In the genomic region with DNA sequence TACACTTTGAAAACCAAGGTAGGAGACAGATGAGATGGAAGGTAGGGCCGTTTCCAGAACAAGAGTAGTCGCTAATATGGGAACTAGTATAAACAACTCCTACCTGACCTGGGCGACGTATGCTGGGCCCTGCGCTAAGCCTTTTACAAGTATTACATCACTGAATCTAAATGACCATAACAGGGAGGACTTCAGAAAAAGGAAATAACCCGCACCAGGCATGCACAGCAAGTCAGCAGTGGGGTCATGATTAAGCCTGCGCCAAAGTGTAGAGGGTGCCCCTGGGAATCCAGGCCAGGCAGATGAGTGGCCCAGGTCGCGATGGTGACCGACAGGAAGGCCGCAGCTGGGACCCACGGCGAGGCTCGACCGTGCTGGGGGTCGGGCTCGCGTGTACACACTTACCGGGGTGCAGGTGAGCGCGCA, we compare ENCODE assay signal across 7 cellular contexts. TPM values are rescaled to one million over a fixed set of nuclear protein-coding genes. Genes with fewer than 3 reads are reported as not detected.
DNase-seq lines count a peak whose midpoint lies in the region; ATAC-seq, FAIRE-seq and TF ChIP-seq lines count a peak whose summit lies in the region.

No MANE protein-coding gene starts in this region.

- WGBS in GM12878 (ENCODE audit: insufficient coverage, insufficient replicate concordance, low lambda C conversion rate, missing lambda C conversion rate), result under 1% methylated on average over 21 of the region's 21 CpGs

- TF ChIP-seq CTCF in GM12878 (IDR thresholded peaks at IDR 0.05 in 2 of 3, conservative IDR thresholded peaks at IDR 0.05 in 1 of 3; ENCODE audit: control insufficient read depth in 2 of 3, extremely low read depth in 1 of 3, insufficient read depth in 1 of 3, low read depth in 3 of 3, low read length in 3 of 3), result no peak

- RAD21 ChIA-PET in GM12878 (lab: Charles Lee; ENCODE audit: unreplicated experiment), result interaction anchor here (1.3 to 2.3 kb wide), 8 partner anchors 65 to 239 kb away, joined by 3 to 13 read pairs (median 8); a partner anchor contains a TSS

- peak overlapping the region; percentile 77 for H3K4me2 ChIP-seq in GM12878 (ENCODE audit: control insufficient read depth, insufficient read depth)

- BruUV-seq in GM12878 (replicated peaks; lab: Mats Ljungman, UMichigan), result no TSS peak

- no peaks in the 10 kb centered on the region for H4K20me1 ChIP-seq in GM12878 (ENCODE audit: control insufficient read depth, insufficient read depth)

- H3K36me3 Mint-ChIP-seq in memory B cell, result peaks cover 14% of the 10 kb centered on the region

- no peak for TF ChIP-seq POLR2A in GM12878 (IDR thresholded peaks at IDR 0.05; ENCODE audit: low read depth, low read length)

- no peaks in the 10 kb centered on the region; the same call in 1 of the 3 replicates for H3K9me3 ChIP-seq in GM12878 (replicated peaks; ENCODE audit: control insufficient read depth, insufficient read depth, low read length)

- SMC1A ChIA-PET in GM12878 (lab: Charles Lee; ENCODE audit: uncharacterized antibody, unreplicated experiment), result interaction anchor here (1.3 to 2.2 kb wide), 5 partner anchors 113 to 238 kb away, joined by 3 to 9 read pairs (median 6); a partner anchor contains a TSS

- TF ChIP-seq EP300 in GM12878 (IDR thresholded peaks at IDR 0.05; ENCODE audit: borderline replicate concordance in 1 of 2, control insufficient read depth in 1 of 2, low read depth in 2 of 2, low read length in 2 of 2), result no peak

- peaks cover 10% of the 10 kb centered on the region for H3K4me1 ChIP-seq in GM12878 (ENCODE audit: control insufficient read depth, insufficient read depth, low read length)

- peak overlapping the region; percentile 97 for H3K27ac ChIP-seq in GM12878 (ENCODE audit: control insufficient read depth, insufficient read depth)

- H3K36me3 ChIP-seq in GM12878 (ENCODE audit: control insufficient read depth in 2 of 2, insufficient read depth in 2 of 2, low read length in 1 of 2), result peaks cover 10 to 17% of the 10 kb centered on the region in 2 experiments

- peak; percentile 11 for ATAC-seq in GM12878
- ATAC-seq in memory B cell (ENCODE audit: low read depth), result no peak

- intact Hi-C loops in GM12878 (cut with micrococcal nuclease; ENCODE audit: unreplicated experiment), result loop anchor here (2.0 to 10.0 kb wide), 4 partner anchors 64 to 242 kb away; a partner anchor contains a TSS

- H3K4me3 Mint-ChIP-seq in memory B cell, result peak overlapping the region; percentile 89

- no peak overlapping the region for H2AFZ ChIP-seq in GM12878 (ENCODE audit: control insufficient read depth, low read depth, low read length)

- POLR2A ChIA-PET in GM12878 (lab: Charles Lee), result interaction anchor here (0.6 to 3.9 kb wide), 10 partner anchors 8 to 609 kb away, joined by 3 to 18 read pairs (median 8); a partner anchor contains a TSS

- no peaks in the 10 kb centered on the region for H3K9me3 Mint-ChIP-seq in memory B cell

- in situ Hi-C loops in GM12878 (cut with MboI), result loop anchor here (10.0 kb wide), 1 partner anchor 1362 kb away; a partner anchor contains a TSS

- H3K79me2 ChIP-seq in GM12878 (ENCODE audit: control insufficient read depth, insufficient read depth, low read length), result peaks cover 40% of the 10 kb centered on the region

- H3K27ac Mint-ChIP-seq in memory B cell, result peak overlapping the region; percentile 99

- H3K4me1 Mint-ChIP-seq in memory B cell, result peaks cover 21% of the 10 kb centered on the region

- peak overlapping the region; percentile 87 for H3K4me3 ChIP-seq in GM12878

- H3K9ac ChIP-seq in GM12878 (ENCODE audit: control insufficient read depth, insufficient read depth, low read length), result peak overlapping the region; percentile 92

- H3K27me3 Mint-ChIP-seq in memory B cell, result no peaks in the 10 kb centered on the region

- TF ChIP-seq RAD21 in GM12878 (IDR thresholded peaks at IDR 0.05; ENCODE audit: insufficient read depth, low read depth, low read length), result no peak

- CTCF ChIA-PET in GM12878 (lab: Yijun Ruan, JAX), result interaction anchor here (3.5 kb wide), 1 partner anchor 131 kb away, joined by 28 read pairs; no protein-coding TSS in a partner anchor

- DNase-seq in GM19239 (ENCODE audit: insufficient read length, low spot score), result no peak
- peak; percentile 43 to 45 for DNase-seq in Kasumi-1 (lab: John Stamatoyannopoulos, UW)
- no peak for DNase-seq in GM12878 (ENCODE audit: low read depth, low spot score)
- DNase-seq in memory B cell (ENCODE audit: low spot score in 2 of 2), result no peak
- DNase-seq in activated effector memory CD4-positive, alpha-beta T cell treated with anti-CD3 and anti-CD28 coated beads, Interleukin-2, amount 50 U/mL, for 16 hours, result no peak
- DNase-seq in NCI-H748 (lab: John Stamatoyannopoulos, UW; ENCODE audit: unreplicated experiment), result no peak
- no peak for DNase-seq in stimulated activated CD4-positive, alpha-beta T cell treated with anti-CD3 and anti-CD28 coated beads, Interleukin-2, amount 100 ng/mL, for 24 hours

- no peaks in the 10 kb centered on the region for H3K27me3 ChIP-seq in GM12878 (replicated peaks in 1 of 2; ENCODE audit: control insufficient read depth in 2 of 2, insufficient read depth in 2 of 2, low read length in 1 of 2)

- FAIRE-seq in GM19239 (lab: Jason Lieb, UNC), result peak; percentile 14
- FAIRE-seq in GM12878 (lab: Jason Lieb, UNC), result peak; percentile 27

RNA-seq across cellular contexts. Expression of a gene that starts 0.6 kb away (rescaled TPM):
- total RNA-seq in GM12878 (2013; cell fraction: nucleolus; rRNA removed), result 216 and 273 TPM in 2 replicates
- 33.1 and 38.1 TPM in 2 replicates for total RNA-seq in GM12878 (2014; rRNA removed)
- total RNA-seq in GM12878 (2014; rRNA removed; fragmentation: Illumina TruSeq; extraction: Trizol), result 12.9 and 17.4 TPM in 2 replicates
- total RNA-seq in GM12878 (2021), result 90.3 and 91.0 TPM in 2 replicates
- 23.1 TPM for polyA plus RNA-seq in GM12878 (2011; ENCODE audit: low read depth)
- polyA plus RNA-seq in GM12878 (2011; rRNA removed), result 14.0 and 21.4 TPM in 2 replicates
- polyA plus RNA-seq in GM12878 (2011; cell fraction: cytosol; rRNA removed), result 32.9 and 38.0 TPM in 2 replicates
- 424 and 553 TPM in 2 replicates for polyA plus RNA-seq in GM12878 (2011; cell fraction: nucleus; rRNA removed)
- polyA plus RNA-seq in GM12878 (2012), result 57.4 and 58.7 TPM in 2 replicates
- 13.1 and 21.1 TPM in 2 replicates for polyA plus RNA-seq in GM12878 (2014; fragmentation: Illumina TruSeq; extraction: Trizol)
- 1 to 10 TPM in 1 of 2 experiments, under 1 TPM in 1; 0.37 to 1.4 TPM for polyA plus RNA-seq in GM12878 (2014; fragmentation: Nextera tagmentation; extraction: Ambion mirVana)
- polyA plus RNA-seq in GM12878 (2014; rRNA removed), result 51.7 and 68.6 TPM in 2 replicates
- polyA plus RNA-seq in GM12878 (2016; fragmentation: Nextera tagmentation; extraction: Ambion mirVana), result 10 to 100 TPM; 67.8 to 74.3 TPM
- polyA minus RNA-seq in GM12878 (2011; rRNA and poly(A)+ RNA removed), result 72.7 and 99.8 TPM in 2 replicates
- polyA minus RNA-seq in GM12878 (2011; cell fraction: cytosol; rRNA and poly(A)+ RNA removed), result 31.8 and 45.4 TPM in 2 replicates
- polyA minus RNA-seq in GM12878 (2011; cell fraction: nucleus; rRNA and poly(A)+ RNA removed), result 139 and 201 TPM in 2 replicates

RNA-seq across cellular contexts. Expression of a gene that starts 5.8 kb away (rescaled TPM):
- 29.0 and 31.2 TPM in 2 replicates for total RNA-seq in GM12878 (2013; cell fraction: nucleolus; rRNA removed)
- 16.9 and 20.9 TPM in 2 replicates for total RNA-seq in GM12878 (2014; rRNA removed)
- 25.1 and 28.0 TPM in 2 replicates for total RNA-seq in GM12878 (2014; rRNA removed; fragmentation: Illumina TruSeq; extraction: Trizol)
- total RNA-seq in GM12878 (2021), result 22.2 and 22.8 TPM in 2 replicates
- 10.3 TPM for polyA plus RNA-seq in GM12878 (2011; ENCODE audit: low read depth)
- polyA plus RNA-seq in GM12878 (2011; rRNA removed), result 40.5 and 71.0 TPM in 2 replicates
- polyA plus RNA-seq in GM12878 (2011; cell fraction: cytosol; rRNA removed), result 15.3 and 15.6 TPM in 2 replicates
- polyA plus RNA-seq in GM12878 (2011; cell fraction: nucleus; rRNA removed), result 10.8 and 14.1 TPM in 2 replicates
- 12.2 and 15.0 TPM in 2 replicates for polyA plus RNA-seq in GM12878 (2012)
- polyA plus RNA-seq in GM12878 (2014; fragmentation: Illumina TruSeq; extraction: Trizol), result 19.3 and 24.1 TPM in 2 replicates
- 10 to 100 TPM; 20.4 to 21.3 TPM for polyA plus RNA-seq in GM12878 (2014; fragmentation: Nextera tagmentation; extraction: Ambion mirVana)
- 15.2 and 15.9 TPM in 2 replicates for polyA plus RNA-seq in GM12878 (2014; rRNA removed)
- 10 to 100 TPM; 16.3 to 17.1 TPM for polyA plus RNA-seq in GM12878 (2016; fragmentation: Nextera tagmentation; extraction: Ambion mirVana)
- 27.3 and 28.5 TPM in 2 replicates for polyA minus RNA-seq in GM12878 (2011; rRNA and poly(A)+ RNA removed)
- polyA minus RNA-seq in GM12878 (2011; cell fraction: cytosol; rRNA and poly(A)+ RNA removed), result 7.6 and 8.9 TPM in 2 replicates
- polyA minus RNA-seq in GM12878 (2011; cell fraction: nucleus; rRNA and poly(A)+ RNA removed), result 7.4 and 13.6 TPM in 2 replicates

RNA-seq across cellular contexts. Expression of a gene that starts 19.4 kb away (rescaled TPM):
- total RNA-seq in GM12878 (2013; cell fraction: nucleolus; rRNA removed), result 61.6 and 65.3 TPM in 2 replicates
- 35.1 and 39.6 TPM in 2 replicates for total RNA-seq in GM12878 (2014; rRNA removed)
- 10.9 and 11.9 TPM in 2 replicates for total RNA-seq in GM12878 (2014; rRNA removed; fragmentation: Illumina TruSeq; extraction: Trizol)
- 58.4 and 63.5 TPM in 2 replicates for total RNA-seq in GM12878 (2021)
- polyA plus RNA-seq in GM12878 (2011; ENCODE audit: low read depth), result 16.4 TPM
- polyA plus RNA-seq in GM12878 (2011; rRNA removed), result 6.0 and 10.0 TPM in 2 replicates
- polyA plus RNA-seq in GM12878 (2011; cell fraction: cytosol; rRNA removed), result 14.1 and 15.4 TPM in 2 replicates
- 72.6 and 88.7 TPM in 2 replicates for polyA plus RNA-seq in GM12878 (2011; cell fraction: nucleus; rRNA removed)
- 43.1 and 45.9 TPM in 2 replicates for polyA plus RNA-seq in GM12878 (2012)
- 16.3 and 20.0 TPM in 2 replicates for polyA plus RNA-seq in GM12878 (2014; fragmentation: Illumina TruSeq; extraction: Trizol)
- polyA plus RNA-seq in GM12878 (2014; fragmentation: Nextera tagmentation; extraction: Ambion mirVana), result 1 to 10 TPM; 1.5 to 2.8 TPM
- polyA plus RNA-seq in GM12878 (2014; rRNA removed), result 32.9 and 39.9 TPM in 2 replicates
- 10 to 100 TPM; 24.7 to 30.9 TPM for polyA plus RNA-seq in GM12878 (2016; fragmentation: Nextera tagmentation; extraction: Ambion mirVana)
- polyA minus RNA-seq in GM12878 (2011; rRNA and poly(A)+ RNA removed), result 17.5 and 19.3 TPM in 2 replicates
- polyA minus RNA-seq in GM12878 (2011; cell fraction: cytosol; rRNA and poly(A)+ RNA removed), result 14.8 and 15.9 TPM in 2 replicates
- polyA minus RNA-seq in GM12878 (2011; cell fraction: nucleus; rRNA and poly(A)+ RNA removed), result 14.1 and 26.4 TPM in 2 replicates

RNA-seq across cellular contexts. Expression of a gene that starts 34.9 kb away (rescaled TPM):
- 72.5 and 74.5 TPM in 2 replicates for total RNA-seq in GM12878 (2013; cell fraction: nucleolus; rRNA removed)
- total RNA-seq in GM12878 (2014; rRNA removed) (9.4 and 11.3 TPM in 2 replicates), GM12878 (2014; rRNA removed; fragmentation: Illumina TruSeq; extraction: Trizol) (5.0 and 6.3 TPM in 2 replicates), GM12878 (2021) (19.0 and 22.9 TPM in 2 replicates)
- polyA plus RNA-seq in GM12878 (2011; ENCODE audit: low read depth), result 13.9 TPM
- polyA plus RNA-seq in GM12878 (2011; rRNA removed) (6.6 and 9.0 TPM in 2 replicates), GM12878 (2014; fragmentation: Illumina TruSeq; extraction: Trizol) (8.6 and 12.6 TPM in 2 replicates), GM12878 (2014; fragmentation: Nextera tagmentation; extraction: Ambion mirVana) (1 to 10 TPM in 1 of 2 experiments, under 1 TPM in 1; 0.98 to 3.2 TPM), GM12878 (2014; rRNA removed) (17.3 and 23.8 TPM in 2 replicates), GM12878 (2016; fragmentation: Nextera tagmentation; extraction: Ambion mirVana) (10 to 100 TPM in 1 of 2 experiments, 1 to 10 TPM in 1; 8.5 to 12.0 TPM)
- polyA plus RNA-seq in GM12878 (2011; cell fraction: cytosol; rRNA removed), result 13.3 and 17.0 TPM in 2 replicates
- polyA plus RNA-seq in GM12878 (2011; cell fraction: nucleus; rRNA removed), result 116 and 130 TPM in 2 replicates
- polyA plus RNA-seq in GM12878 (2012), result 19.2 and 19.8 TPM in 2 replicates
- 6.9 and 11.5 TPM in 2 replicates for polyA minus RNA-seq in GM12878 (2011; rRNA and poly(A)+ RNA removed)
- 4.7 and 6.7 TPM in 2 replicates for polyA minus RNA-seq in GM12878 (2011; cell fraction: cytosol; rRNA and poly(A)+ RNA removed)
- 9.2 and 13.2 TPM in 2 replicates for polyA minus RNA-seq in GM12878 (2011; cell fraction: nucleus; rRNA and poly(A)+ RNA removed)

RNA-seq across cellular contexts. Expression of a gene that starts 44.4 kb away (rescaled TPM):
- total RNA-seq in GM12878 (2013; cell fraction: nucleolus; rRNA removed), result 65.0 and 68.4 TPM in 2 replicates
- 7.1 and 10.1 TPM in 2 replicates for total RNA-seq in GM12878 (2014; rRNA removed)
- total RNA-seq in GM12878 (2014; rRNA removed; fragmentation: Illumina TruSeq; extraction: Trizol), result 3.9 and 4.4 TPM in 2 replicates
- total RNA-seq in GM12878 (2021), result 7.7 and 9.6 TPM in 2 replicates
- 1.6 TPM for polyA plus RNA-seq in GM12878 (2011; ENCODE audit: low read depth)
- 12.6 and 15.8 TPM in 2 replicates for polyA plus RNA-seq in GM12878 (2011; rRNA removed)
- polyA plus RNA-seq in GM12878 (2011; cell fraction: cytosol; rRNA removed), result 21.2 and 27.3 TPM in 2 replicates
- polyA plus RNA-seq in GM12878 (2011; cell fraction: nucleus; rRNA removed), result 40.2 and 55.3 TPM in 2 replicates
- 6.5 and 8.8 TPM in 2 replicates for polyA plus RNA-seq in GM12878 (2012)
- polyA plus RNA-seq in GM12878 (2014; fragmentation: Illumina TruSeq; extraction: Trizol), result 1.5 and 3.5 TPM in 2 replicates
- polyA plus RNA-seq in GM12878 (2014; fragmentation: Nextera tagmentation; extraction: Ambion mirVana), result under 1 TPM; 0.18 to 0.75 TPM
- polyA plus RNA-seq in GM12878 (2014; rRNA removed), result 17.3 and 18.8 TPM in 2 replicates
- polyA plus RNA-seq in GM12878 (2016; fragmentation: Nextera tagmentation; extraction: Ambion mirVana), result 1 to 10 TPM; 2.7 to 4.1 TPM
- 12.6 and 18.7 TPM in 2 replicates for polyA minus RNA-seq in GM12878 (2011; rRNA and poly(A)+ RNA removed)
- polyA minus RNA-seq in GM12878 (2011; cell fraction: cytosol; rRNA and poly(A)+ RNA removed), result 3.2 and 7.9 TPM in 2 replicates
- 11.8 and 20.4 TPM in 2 replicates for polyA minus RNA-seq in GM12878 (2011; cell fraction: nucleus; rRNA and poly(A)+ RNA removed)

Comparison
In these comparisons a context has a peak if more than half of its experiments do, and no peak if none do; other contexts are left out.
1. DNase-seq: peak in Kasumi-1 (2 of 2); none in GM19239 (single experiment), GM12878 (single experiment), memory B cell (0 of 2), activated effector memory CD4-positive, alpha-beta T cell treated with anti-CD3 and anti-CD28 coated beads, Interleukin-2, amount 50 U/mL, for 16 hours (single experiment), NCI-H748 (single experiment) and stimulated activated CD4-positive, alpha-beta T cell treated with anti-CD3 and anti-CD28 coated beads, Interleukin-2, amount 100 ng/mL, for 24 hours (0 of 2).